In the genomic region with DNA sequence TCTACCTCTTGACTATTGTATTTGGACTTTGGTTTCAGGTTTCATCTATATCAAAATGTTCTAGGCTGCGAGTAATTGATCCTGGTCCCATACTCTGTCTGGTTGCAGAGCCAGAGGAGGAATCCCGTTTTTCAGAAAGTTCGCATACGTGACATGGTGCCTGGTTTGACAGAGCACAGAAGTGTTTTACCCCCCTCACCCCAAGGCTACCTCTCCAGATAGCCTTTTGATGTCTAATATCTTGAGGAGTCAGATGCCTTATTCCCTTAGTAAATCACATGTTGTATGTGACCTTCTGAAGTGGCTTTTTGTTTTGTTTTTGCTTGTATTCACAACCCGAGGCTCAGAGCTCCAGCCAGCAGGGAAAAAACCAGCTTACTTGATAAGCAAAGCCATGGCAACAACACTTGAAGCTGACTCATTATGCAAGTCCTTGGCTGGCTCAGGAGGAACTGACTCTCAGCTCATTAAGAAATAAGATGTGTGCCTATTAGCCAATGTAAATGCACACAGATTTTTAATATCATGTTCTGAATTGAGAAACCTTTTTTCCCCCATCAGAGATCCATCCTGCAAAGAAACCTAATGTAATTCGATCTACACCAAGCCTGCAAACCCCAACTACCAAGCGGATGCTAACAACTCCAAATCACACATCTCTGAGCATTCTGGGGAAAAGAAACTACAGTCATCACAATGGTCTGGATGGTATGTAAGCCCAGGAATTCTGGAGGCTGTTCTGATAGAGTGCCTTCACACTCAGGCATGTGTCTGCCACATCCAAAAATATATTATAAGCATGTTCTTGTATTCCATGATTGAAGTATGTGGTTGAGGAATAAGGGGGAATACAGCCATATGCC, we compare ENCODE assay signal across 1 cellular context.
A peak's percentile ranks its signal among the peaks of the same experiment; 100 is the strongest.
TF ChIP-seq lines count a peak whose summit lies in the region.

No MANE protein-coding gene starts in this region.

TF ChIP-seq in GM12878, 131 proteins besides CTCF, POLR2A, EP300 and RAD21 (continued from another document and continues in another):
- TF ChIP-seq, protein P1, sequence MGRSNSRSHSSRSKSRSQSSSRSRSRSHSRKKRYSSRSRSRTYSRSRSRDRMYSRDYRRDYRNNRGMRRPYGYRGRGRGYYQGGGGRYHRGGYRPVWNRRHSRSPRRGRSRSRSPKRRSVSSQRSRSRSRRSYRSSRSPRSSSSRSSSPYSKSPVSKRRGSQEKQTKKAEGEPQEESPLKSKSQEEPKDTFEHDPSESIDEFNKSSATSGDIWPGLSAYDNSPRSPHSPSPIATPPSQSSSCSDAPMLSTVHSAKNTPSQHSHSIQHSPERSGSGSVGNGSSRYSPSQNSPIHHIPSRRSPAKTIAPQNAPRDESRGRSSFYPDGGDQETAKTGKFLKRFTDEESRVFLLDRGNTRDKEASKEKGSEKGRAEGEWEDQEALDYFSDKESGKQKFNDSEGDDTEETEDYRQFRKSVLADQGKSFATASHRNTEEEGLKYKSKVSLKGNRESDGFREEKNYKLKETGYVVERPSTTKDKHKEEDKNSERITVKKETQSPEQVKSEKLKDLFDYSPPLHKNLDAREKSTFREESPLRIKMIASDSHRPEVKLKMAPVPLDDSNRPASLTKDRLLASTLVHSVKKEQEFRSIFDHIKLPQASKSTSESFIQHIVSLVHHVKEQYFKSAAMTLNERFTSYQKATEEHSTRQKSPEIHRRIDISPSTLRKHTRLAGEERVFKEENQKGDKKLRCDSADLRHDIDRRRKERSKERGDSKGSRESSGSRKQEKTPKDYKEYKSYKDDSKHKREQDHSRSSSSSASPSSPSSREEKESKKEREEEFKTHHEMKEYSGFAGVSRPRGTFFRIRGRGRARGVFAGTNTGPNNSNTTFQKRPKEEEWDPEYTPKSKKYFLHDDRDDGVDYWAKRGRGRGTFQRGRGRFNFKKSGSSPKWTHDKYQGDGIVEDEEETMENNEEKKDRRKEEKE (IDR thresholded peaks at IDR 0.05): no peak
- TF ChIP-seq STAT1 (conservative IDR thresholded peaks at IDR 0.05): no peak
- TF ChIP-seq MXI1 (IDR thresholded peaks at IDR 0.05; ENCODE audit: low read depth, low read length): peak; percentile 96
- TF ChIP-seq ETV6 (conservative IDR thresholded peaks at IDR 0.05 in 1 of 2, IDR thresholded peaks at IDR 0.05 in 1 of 2; ENCODE audit: borderline replicate concordance in 1 of 2, low read depth in 1 of 2): 0 out of 4 replicates have a peak, but pooled peaks of 1 of the 2 experiments have one; percentile 37
- TF ChIP-seq, protein P2, sequence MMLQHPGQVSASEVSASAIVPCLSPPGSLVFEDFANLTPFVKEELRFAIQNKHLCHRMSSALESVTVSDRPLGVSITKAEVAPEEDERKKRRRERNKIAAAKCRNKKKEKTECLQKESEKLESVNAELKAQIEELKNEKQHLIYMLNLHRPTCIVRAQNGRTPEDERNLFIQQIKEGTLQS (IDR thresholded peaks at IDR 0.05; ENCODE audit: borderline replicate concordance, extremely low read depth, low read depth, low read length): no peak
- TF ChIP-seq, protein P3, sequence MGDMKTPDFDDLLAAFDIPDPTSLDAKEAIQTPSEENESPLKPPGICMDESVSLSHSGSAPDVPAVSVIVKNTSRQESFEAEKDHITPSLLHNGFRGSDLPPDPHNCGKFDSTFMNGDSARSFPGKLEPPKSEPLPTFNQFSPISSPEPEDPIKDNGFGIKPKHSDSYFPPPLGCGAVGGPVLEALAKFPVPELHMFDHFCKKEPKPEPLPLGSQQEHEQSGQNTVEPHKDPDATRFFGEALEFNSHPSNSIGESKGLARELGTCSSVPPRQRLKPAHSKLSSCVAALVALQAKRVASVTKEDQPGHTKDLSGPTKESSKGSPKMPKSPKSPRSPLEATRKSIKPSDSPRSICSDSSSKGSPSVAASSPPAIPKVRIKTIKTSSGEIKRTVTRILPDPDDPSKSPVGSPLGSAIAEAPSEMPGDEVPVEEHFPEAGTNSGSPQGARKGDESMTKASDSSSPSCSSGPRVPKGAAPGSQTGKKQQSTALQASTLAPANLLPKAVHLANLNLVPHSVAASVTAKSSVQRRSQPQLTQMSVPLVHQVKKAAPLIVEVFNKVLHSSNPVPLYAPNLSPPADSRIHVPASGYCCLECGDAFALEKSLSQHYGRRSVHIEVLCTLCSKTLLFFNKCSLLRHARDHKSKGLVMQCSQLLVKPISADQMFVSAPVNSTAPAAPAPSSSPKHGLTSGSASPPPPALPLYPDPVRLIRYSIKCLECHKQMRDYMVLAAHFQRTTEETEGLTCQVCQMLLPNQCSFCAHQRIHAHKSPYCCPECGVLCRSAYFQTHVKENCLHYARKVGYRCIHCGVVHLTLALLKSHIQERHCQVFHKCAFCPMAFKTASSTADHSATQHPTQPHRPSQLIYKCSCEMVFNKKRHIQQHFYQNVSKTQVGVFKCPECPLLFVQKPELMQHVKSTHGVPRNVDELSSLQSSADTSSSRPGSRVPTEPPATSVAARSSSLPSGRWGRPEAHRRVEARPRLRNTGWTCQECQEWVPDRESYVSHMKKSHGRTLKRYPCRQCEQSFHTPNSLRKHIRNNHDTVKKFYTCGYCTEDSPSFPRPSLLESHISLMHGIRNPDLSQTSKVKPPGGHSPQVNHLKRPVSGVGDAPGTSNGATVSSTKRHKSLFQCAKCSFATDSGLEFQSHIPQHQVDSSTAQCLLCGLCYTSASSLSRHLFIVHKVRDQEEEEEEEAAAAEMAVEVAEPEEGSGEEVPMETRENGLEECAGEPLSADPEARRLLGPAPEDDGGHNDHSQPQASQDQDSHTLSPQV (IDR thresholded peaks at IDR 0.05): no peak
- TF ChIP-seq, protein P4, sequence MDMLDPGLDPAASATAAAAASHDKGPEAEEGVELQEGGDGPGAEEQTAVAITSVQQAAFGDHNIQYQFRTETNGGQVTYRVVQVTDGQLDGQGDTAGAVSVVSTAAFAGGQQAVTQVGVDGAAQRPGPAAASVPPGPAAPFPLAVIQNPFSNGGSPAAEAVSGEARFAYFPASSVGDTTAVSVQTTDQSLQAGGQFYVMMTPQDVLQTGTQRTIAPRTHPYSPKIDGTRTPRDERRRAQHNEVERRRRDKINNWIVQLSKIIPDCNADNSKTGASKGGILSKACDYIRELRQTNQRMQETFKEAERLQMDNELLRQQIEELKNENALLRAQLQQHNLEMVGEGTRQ (IDR thresholded peaks at IDR 0.05; ENCODE audit: borderline replicate concordance, low read depth, low read length): no peak; the same call in 1 of the 2 replicates
- peak; percentile 26; the same call in 1 of the 2 replicates for TF ChIP-seq ZNF207 (IDR thresholded peaks at IDR 0.05; ENCODE audit: borderline replicate concordance)
- peak; percentile 53; the same call in 1 of the 2 replicates for TF ChIP-seq RUNX3 (IDR thresholded peaks at IDR 0.05; ENCODE audit: low read length)
- peak; percentile 98 for TF ChIP-seq MTA2 (IDR thresholded peaks at IDR 0.05; ENCODE audit: low read depth)
- 0 out of 2 replicates have a peak, but pooled peaks have one; percentile 42 for TF ChIP-seq CHD1 (IDR thresholded peaks at IDR 0.05; ENCODE audit: low read depth, low read length)
- peak; percentile 93; the same call in 2 of the 3 replicates for TF ChIP-seq POU2F2 (IDR thresholded peaks at IDR 0.05; ENCODE audit: borderline replicate concordance, low read depth, low read length)
- TF ChIP-seq CREB1 (IDR thresholded peaks at IDR 0.05; ENCODE audit: low read depth): no peak
- TF ChIP-seq, protein P5, sequence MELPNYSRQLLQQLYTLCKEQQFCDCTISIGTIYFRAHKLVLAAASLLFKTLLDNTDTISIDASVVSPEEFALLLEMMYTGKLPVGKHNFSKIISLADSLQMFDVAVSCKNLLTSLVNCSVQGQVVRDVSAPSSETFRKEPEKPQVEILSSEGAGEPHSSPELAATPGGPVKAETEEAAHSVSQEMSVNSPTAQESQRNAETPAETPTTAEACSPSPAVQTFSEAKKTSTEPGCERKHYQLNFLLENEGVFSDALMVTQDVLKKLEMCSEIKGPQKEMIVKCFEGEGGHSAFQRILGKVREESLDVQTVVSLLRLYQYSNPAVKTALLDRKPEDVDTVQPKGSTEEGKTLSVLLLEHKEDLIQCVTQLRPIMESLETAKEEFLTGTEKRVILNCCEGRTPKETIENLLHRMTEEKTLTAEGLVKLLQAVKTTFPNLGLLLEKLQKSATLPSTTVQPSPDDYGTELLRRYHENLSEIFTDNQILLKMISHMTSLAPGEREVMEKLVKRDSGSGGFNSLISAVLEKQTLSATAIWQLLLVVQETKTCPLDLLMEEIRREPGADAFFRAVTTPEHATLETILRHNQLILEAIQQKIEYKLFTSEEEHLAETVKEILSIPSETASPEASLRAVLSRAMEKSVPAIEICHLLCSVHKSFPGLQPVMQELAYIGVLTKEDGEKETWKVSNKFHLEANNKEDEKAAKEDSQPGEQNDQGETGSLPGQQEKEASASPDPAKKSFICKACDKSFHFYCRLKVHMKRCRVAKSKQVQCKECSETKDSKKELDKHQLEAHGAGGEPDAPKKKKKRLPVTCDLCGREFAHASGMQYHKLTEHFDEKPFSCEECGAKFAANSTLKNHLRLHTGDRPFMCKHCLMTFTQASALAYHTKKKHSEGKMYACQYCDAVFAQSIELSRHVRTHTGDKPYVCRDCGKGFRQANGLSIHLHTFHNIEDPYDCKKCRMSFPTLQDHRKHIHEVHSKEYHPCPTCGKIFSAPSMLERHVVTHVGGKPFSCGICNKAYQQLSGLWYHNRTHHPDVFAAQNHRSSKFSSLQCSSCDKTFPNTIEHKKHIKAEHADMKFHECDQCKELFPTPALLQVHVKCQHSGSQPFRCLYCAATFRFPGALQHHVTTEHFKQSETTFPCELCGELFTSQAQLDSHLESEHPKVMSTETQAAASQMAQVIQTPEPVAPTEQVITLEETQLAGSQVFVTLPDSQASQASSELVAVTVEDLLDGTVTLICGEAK (IDR thresholded peaks at IDR 0.05; ENCODE audit: borderline replicate concordance): peak; percentile 21; the same call in 1 of the 2 replicates
- no peak for TF ChIP-seq KAT2A (conservative IDR thresholded peaks at IDR 0.05; ENCODE audit: control insufficient read depth, low read depth, low read length)
- peak; percentile 52 for TF ChIP-seq SP1 (IDR thresholded peaks at IDR 0.05; ENCODE audit: low read depth, low read length)
- TF ChIP-seq, protein P6, sequence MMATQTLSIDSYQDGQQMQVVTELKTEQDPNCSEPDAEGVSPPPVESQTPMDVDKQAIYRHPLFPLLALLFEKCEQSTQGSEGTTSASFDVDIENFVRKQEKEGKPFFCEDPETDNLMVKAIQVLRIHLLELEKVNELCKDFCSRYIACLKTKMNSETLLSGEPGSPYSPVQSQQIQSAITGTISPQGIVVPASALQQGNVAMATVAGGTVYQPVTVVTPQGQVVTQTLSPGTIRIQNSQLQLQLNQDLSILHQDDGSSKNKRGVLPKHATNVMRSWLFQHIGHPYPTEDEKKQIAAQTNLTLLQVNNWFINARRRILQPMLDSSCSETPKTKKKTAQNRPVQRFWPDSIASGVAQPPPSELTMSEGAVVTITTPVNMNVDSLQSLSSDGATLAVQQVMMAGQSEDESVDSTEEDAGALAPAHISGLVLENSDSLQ (IDR thresholded peaks at IDR 0.05): peak; percentile 32; the same call in 1 of the 2 replicates
- TF ChIP-seq FOXK2 (IDR thresholded peaks at IDR 0.05): no peak; the same call in 1 of the 2 replicates
- peak; percentile 74; the same call in 1 of the 2 replicates for TF ChIP-seq SMARCA5 (IDR thresholded peaks at IDR 0.05)
- TF ChIP-seq, protein P7, sequence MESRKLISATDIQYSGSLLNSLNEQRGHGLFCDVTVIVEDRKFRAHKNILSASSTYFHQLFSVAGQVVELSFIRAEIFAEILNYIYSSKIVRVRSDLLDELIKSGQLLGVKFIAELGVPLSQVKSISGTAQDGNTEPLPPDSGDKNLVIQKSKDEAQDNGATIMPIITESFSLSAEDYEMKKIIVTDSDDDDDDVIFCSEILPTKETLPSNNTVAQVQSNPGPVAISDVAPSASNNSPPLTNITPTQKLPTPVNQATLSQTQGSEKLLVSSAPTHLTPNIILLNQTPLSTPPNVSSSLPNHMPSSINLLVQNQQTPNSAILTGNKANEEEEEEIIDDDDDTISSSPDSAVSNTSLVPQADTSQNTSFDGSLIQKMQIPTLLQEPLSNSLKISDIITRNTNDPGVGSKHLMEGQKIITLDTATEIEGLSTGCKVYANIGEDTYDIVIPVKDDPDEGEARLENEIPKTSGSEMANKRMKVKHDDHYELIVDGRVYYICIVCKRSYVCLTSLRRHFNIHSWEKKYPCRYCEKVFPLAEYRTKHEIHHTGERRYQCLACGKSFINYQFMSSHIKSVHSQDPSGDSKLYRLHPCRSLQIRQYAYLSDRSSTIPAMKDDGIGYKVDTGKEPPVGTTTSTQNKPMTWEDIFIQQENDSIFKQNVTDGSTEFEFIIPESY (IDR thresholded peaks at IDR 0.05): no peak
- no peak for TF ChIP-seq HCFC1 (IDR thresholded peaks at IDR 0.05; ENCODE audit: low read length)
- TF ChIP-seq PAX5 (IDR thresholded peaks at IDR 0.05; ENCODE audit: borderline replicate concordance, low read depth, low read length): peak; percentile 28; the same call in 1 of the 2 replicates
- TF ChIP-seq ZNF274 (IDR thresholded peaks at IDR 0.05; ENCODE audit: insufficient read depth, insufficient read length): no peak
- no peak for TF ChIP-seq LARP7 (IDR thresholded peaks at IDR 0.05)
- TF ChIP-seq KLF5 (IDR thresholded peaks at IDR 0.05; ENCODE audit: partially characterized antibody): no peak
- peak; percentile 55 for TF ChIP-seq NFIC (IDR thresholded peaks at IDR 0.05; ENCODE audit: low read depth, low read length)
- no peak for TF ChIP-seq ZBED1 (IDR thresholded peaks at IDR 0.05; ENCODE audit: borderline replicate concordance)
- no peak for TF ChIP-seq TCF7 (IDR thresholded peaks at IDR 0.05; ENCODE audit: borderline replicate concordance)
- TF ChIP-seq MYB (IDR thresholded peaks at IDR 0.05; ENCODE audit: borderline replicate concordance, low read depth, low read length): no peak
- no peak for TF ChIP-seq HDAC2 (IDR thresholded peaks at IDR 0.05)
- TF ChIP-seq, protein P8, sequence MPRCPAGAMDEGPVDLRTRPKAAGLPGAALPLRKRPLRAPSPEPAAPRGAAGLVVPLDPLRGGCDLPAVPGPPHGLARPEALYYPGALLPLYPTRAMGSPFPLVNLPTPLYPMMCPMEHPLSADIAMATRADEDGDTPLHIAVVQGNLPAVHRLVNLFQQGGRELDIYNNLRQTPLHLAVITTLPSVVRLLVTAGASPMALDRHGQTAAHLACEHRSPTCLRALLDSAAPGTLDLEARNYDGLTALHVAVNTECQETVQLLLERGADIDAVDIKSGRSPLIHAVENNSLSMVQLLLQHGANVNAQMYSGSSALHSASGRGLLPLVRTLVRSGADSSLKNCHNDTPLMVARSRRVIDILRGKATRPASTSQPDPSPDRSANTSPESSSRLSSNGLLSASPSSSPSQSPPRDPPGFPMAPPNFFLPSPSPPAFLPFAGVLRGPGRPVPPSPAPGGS (IDR thresholded peaks at IDR 0.05; ENCODE audit: borderline replicate concordance, insufficient read depth, low read depth, low read length, poor library complexity, severe bottlenecking): peak; percentile 40
- no peak for TF ChIP-seq GABPA (IDR thresholded peaks at IDR 0.05; ENCODE audit: low read depth)
- peak; percentile 86 for TF ChIP-seq RAD51 (IDR thresholded peaks at IDR 0.05)
- no peak for TF ChIP-seq WRNIP1 (IDR thresholded peaks at IDR 0.05; ENCODE audit: borderline replicate concordance, low read depth, low read length)
